Comparison of ENCODE assay signal across 9 cellular contexts in the genomic region with DNA sequence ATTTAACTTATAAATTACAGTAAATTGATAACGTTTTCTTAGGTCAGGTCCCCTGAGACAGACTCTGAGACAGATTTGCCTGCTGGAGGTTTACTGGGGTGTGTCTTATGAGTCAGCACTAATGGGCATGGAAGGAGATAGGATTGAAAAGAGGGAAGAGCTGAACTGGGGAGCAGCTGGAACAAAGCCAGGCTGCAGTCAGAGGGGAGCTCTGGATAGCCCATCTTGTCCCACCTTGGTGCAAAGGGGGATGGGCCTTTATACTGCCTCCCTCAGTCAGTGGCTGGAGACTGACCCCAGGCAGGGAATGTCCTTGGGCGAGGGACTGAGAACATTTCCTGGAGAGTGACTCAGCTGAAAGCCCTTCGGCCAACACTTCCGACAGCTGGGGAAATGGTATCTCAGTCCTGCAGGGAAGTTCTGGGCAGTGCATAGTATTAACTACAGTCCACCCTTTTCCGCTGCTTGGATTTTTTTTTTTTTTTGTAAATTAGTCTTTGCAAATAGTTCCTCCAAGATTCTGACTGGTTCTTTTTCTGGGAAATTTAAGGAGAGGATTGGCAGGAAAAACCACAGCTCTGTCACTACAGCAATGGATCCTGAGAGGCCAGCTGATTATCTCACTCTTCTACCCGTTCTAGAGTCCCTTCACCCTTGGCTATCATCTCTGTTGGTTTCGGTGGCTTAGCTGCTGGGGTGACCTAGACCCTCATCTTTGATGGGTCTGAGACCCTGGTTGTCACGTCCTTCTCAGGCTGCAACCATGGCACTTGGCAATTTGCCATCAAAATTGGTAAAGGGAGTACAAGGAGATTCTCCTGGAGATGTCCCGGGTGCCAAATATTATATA. TPM values are rescaled to one million over a fixed set of nuclear protein-coding genes. Genes with fewer than 3 reads are reported as not detected.
DNase-seq lines count a peak whose midpoint lies in the region; ATAC-seq, FAIRE-seq and TF ChIP-seq lines count a peak whose summit lies in the region.
"Had no signal": no experiment of that assay in that cellular context is flagged by ENCODE, and none has a peak within 500 bp of the region (broad histone marks: within the 10 kb centered on the region; RNA-seq: fewer than 3 reads in every experiment).

No MANE protein-coding gene starts in this region.

- no peaks in the 10 kb centered on the region for H3K36me3 Mint-ChIP-seq in endodermal cell (ENCODE audit: low read depth)
- H3K36me3 Mint-ChIP-seq in activated naive CD4-positive, alpha-beta T cell treated with anti-CD3 and anti-CD28 coated beads, Interleukin-2, amount 50 U/mL, for 72 hours = no peaks in the 10 kb centered on the region

- no peak overlapping the region for H3K4me3 ChIP-seq in A673 (ENCODE audit: low read depth, low read length, poor library complexity, severe bottlenecking)
- H3K4me3 ChIP-seq in endodermal cell (ENCODE audit: low read length) = no peak overlapping the region

- peak overlapping the region; percentile 93 for H3K27ac Mint-ChIP-seq in endodermal cell
- H3K27ac Mint-ChIP-seq in activated naive CD4-positive, alpha-beta T cell treated with anti-CD3 and anti-CD28 coated beads, Interleukin-2, amount 50 U/mL, for 72 hours = no peak overlapping the region

- H3K4me1 Mint-ChIP-seq in endodermal cell = peaks cover 16% of the 10 kb centered on the region

- no peak for TF ChIP-seq CTCF in A673 (conservative IDR thresholded peaks at IDR 0.05; ENCODE audit: low read depth, low read length)
- TF ChIP-seq CTCF in endodermal cell (conservative IDR thresholded peaks at IDR 0.05) = no peak

- no peak overlapping the region for H3K4me3 Mint-ChIP-seq in endodermal cell

- POLR2A ChIA-PET in A673 (lab: Charles Lee; ENCODE audit: low non-redundant PET) = interaction anchor here (0.6 to 0.7 kb wide), 2 partner anchors 9 to 597 kb away, joined by 3 to 8 read pairs; no protein-coding TSS in a partner anchor

- intact Hi-C loops in A673 (cut with micrococcal nuclease; ENCODE audit: unreplicated experiment) = loop anchor here (5.0 kb wide), 1 partner anchor 75 kb away; no protein-coding TSS in a partner anchor

- CTCF ChIA-PET in A673 (lab: Charles Lee) = no interaction called here

- H3K9ac ChIP-seq in endodermal cell (ENCODE audit: extremely low read depth, low read length, poor library complexity, severe bottlenecking) = no peak overlapping the region

- H3K27me3 ChIP-seq in A673 (replicated peaks; ENCODE audit: insufficient read depth, low read depth, low read length, poor library complexity) = peaks cover 77% of the 10 kb centered on the region
- no peaks in the 10 kb centered on the region for H3K27me3 ChIP-seq in endodermal cell (ENCODE audit: control insufficient read depth, insufficient read depth, low read length, poor library complexity, severe bottlenecking)

- 72 to 73% methylated on average over 6 to 9 of the region's 9 CpGs for WGBS in endodermal cell (ENCODE audit: insufficient coverage in 1 of 2, insufficient read length in 1 of 2), 2 experiments

- H3K27me3 Mint-ChIP-seq in endodermal cell (ENCODE audit: insufficient read depth) = peaks cover 9% of the 10 kb centered on the region

- H3K36me3 ChIP-seq in A673 (ENCODE audit: insufficient read depth, low read length, poor library complexity, severe bottlenecking) (no peaks in the 10 kb centered on the region), endodermal cell (ENCODE audit: control insufficient read depth, insufficient read depth, low read length) (no peaks in the 10 kb centered on the region)

- TF ChIP-seq POLR2A in GM12891 (IDR thresholded peaks at IDR 0.05; ENCODE audit: low read depth, low read length) = no peak

- no peaks in the 10 kb centered on the region for H3K9me3 Mint-ChIP-seq in endodermal cell
- H3K9me3 Mint-ChIP-seq in activated naive CD4-positive, alpha-beta T cell treated with anti-CD3 and anti-CD28 coated beads, Interleukin-2, amount 50 U/mL, for 72 hours = no peaks in the 10 kb centered on the region

- H3K27ac ChIP-seq in A673 (ENCODE audit: low read depth, low read length, poor library complexity, severe bottlenecking) (no peak overlapping the region), endodermal cell (ENCODE audit: low read depth, low read length) (no peak overlapping the region)

- H3K4me1 ChIP-seq in A673 (ENCODE audit: insufficient read depth, low read length, poor library complexity, severe bottlenecking) (peaks cover 17% of the 10 kb centered on the region), endodermal cell (ENCODE audit: control insufficient read depth, insufficient read depth, low read length) (no peaks in the 10 kb centered on the region)

- ATAC-seq in HG03378 (IDR thresholded peaks at IDR 0.05; ENCODE audit: unreplicated experiment) (no peak), GM19395 (IDR thresholded peaks at IDR 0.05; ENCODE audit: unreplicated experiment) (no peak)
- no peak for ATAC-seq in activated naive CD4-positive, alpha-beta T cell treated with anti-CD3 and anti-CD28 coated beads, Interleukin-2, amount 50 U/mL, for 72 hours

- DNase-seq in A673 (ENCODE audit: low spot score) (peak; percentile 98), LoVo (ENCODE audit: low spot score) (peak; percentile 83), endodermal cell (peak; percentile 83), lung microvascular endothelial cell (ENCODE audit: low read depth in 2 of 2) (peak; percentile 80 to 97), GM12891 (ENCODE audit: insufficient read length, low spot score) (no peak)
- no peak for DNase-seq in activated naive CD4-positive, alpha-beta T cell treated with anti-CD3 and anti-CD28 coated beads, Interleukin-2, amount 50 U/mL, for 72 hours (ENCODE audit: low spot score in 2 of 2)
- DNase-seq: NCI-H1694 treated with DMSO at 0.1 percent for 48 hours had no signal

- no peak for FAIRE-seq in GM12891 (lab: Jason Lieb, UNC)

- BruUV-seq in A673 (replicated peaks; lab: Mats Ljungman, UMichigan) = no TSS peak

- H3K9me3 ChIP-seq in A673 (ENCODE audit: low read depth, low read length, poor library complexity, severe bottlenecking) = no peaks in the 10 kb centered on the region
- H3K9me3 ChIP-seq in endodermal cell (ENCODE audit: control insufficient read depth, low read length) = no peaks in the 10 kb centered on the region

TF ChIP-seq in GM12891, 5 proteins besides CTCF, POLR2A, EP300 and RAD21:
- TF ChIP-seq POU2F2 (IDR thresholded peaks at IDR 0.05; ENCODE audit: low read depth, low read length) (no peak), PAX5 (IDR thresholded peaks at IDR 0.05; ENCODE audit: insufficient read depth, low read length, severe bottlenecking) (no peak), TAF1 (IDR thresholded peaks at IDR 0.05; ENCODE audit: low read depth, low read length) (no peak), SPI1 (IDR thresholded peaks at IDR 0.05; ENCODE audit: low read depth, low read length) (no peak), POLR2AphosphoS5 (IDR thresholded peaks at IDR 0.05; ENCODE audit: low read depth, low read length) (no peak)

RNA-seq across cellular contexts. Expression of a gene that starts 39.2 kb away (rescaled TPM):
- total RNA-seq in A673 (2021) (21.0 and 21.7 TPM in 2 replicates), endodermal cell (10 to 100 TPM; 30.0 to 34.3 TPM), lung microvascular endothelial cell (51.6 and 79.2 TPM in 2 replicates)
- polyA plus RNA-seq in endodermal cell (2013, experiment 1 of 2) = 15.9 TPM
- polyA plus RNA-seq in endodermal cell (2013, experiment 2 of 2) = 18.5 TPM
- 0.05 TPM for polyA plus RNA-seq in GM12891 (2012; ENCODE audit: low read depth, missing spikeins)
- total RNA-seq in activated naive CD4-positive, alpha-beta T cell treated with anti-CD3 and anti-CD28 coated beads, Interleukin-2, amount 50 U/mL, for 72 hours = 1 to 10 TPM in 1 of 2 donors, under 1 TPM in 1; 0.87 to 7.3 TPM

Comparison
In these comparisons a context has a peak if more than half of its experiments do, and no peak if none do; other contexts are left out.
1. DNase-seq: peak in A673 (single experiment), LoVo (single experiment), endodermal cell (single experiment) and lung microvascular endothelial cell (2 of 2); none in GM12891 (single experiment) and activated naive CD4-positive, alpha-beta T cell treated with anti-CD3 and anti-CD28 coated beads, Interleukin-2, amount 50 U/mL, for 72 hours (0 of 2).